8 cellular contexts compared by ENCODE assay signal in genomic region chr6:75272145-75272840, GRCh38. TPM values are rescaled to one million over a fixed set of nuclear protein-coding genes. Genes with fewer than 3 reads are reported as not detected.
DNase-seq lines count a peak whose midpoint lies in the region; TF ChIP-seq lines count a peak whose summit lies in the region.

No MANE protein-coding gene starts in this region.

- DNase-seq in activated naive CD4-positive, alpha-beta T cell treated with anti-CD3 and anti-CD28 coated beads, Interleukin-2, amount 10 ng/mL, durations not matched to agents 7 days and 5 days: no peak
- no peak for DNase-seq in activated naive CD4-positive, alpha-beta T cell treated with Interleukin-2 at 50 U/mL for 16 hours
- DNase-seq in WERI-Rb-1 (peak; percentile 40), foreskin fibroblast (peak; percentile 58 to 64), thyroid gland (peak in 1 of 2 donors; percentile 24), Ammon's horn (ENCODE audit: low spot score) (no peak), mesendoderm (no peak), dorsolateral prefrontal cortex (no peak)

- H3K27me3 ChIP-seq in WERI-Rb-1 (ENCODE audit: insufficient read depth, low read depth, severe bottlenecking) (no peaks in the 10 kb centered on the region), thyroid gland (no peaks in the 10 kb centered on the region), mesendoderm (ENCODE audit: insufficient read depth, low read length, poor library complexity) (no peaks in the 10 kb centered on the region), dorsolateral prefrontal cortex (no peaks in the 10 kb centered on the region)

- no peak overlapping the region for H2AK5ac ChIP-seq in mesendoderm (ENCODE audit: low read length)

- H4K8ac ChIP-seq in mesendoderm (ENCODE audit: low read depth, low read length): no peak overlapping the region

- no peak for TF ChIP-seq POLR2A in thyroid gland (IDR thresholded peaks at IDR 0.05)

- peak overlapping the region; percentile 45 for H3K27ac Mint-ChIP-seq in activated naive CD4-positive, alpha-beta T cell treated with anti-CD3 and anti-CD28 coated beads, Interleukin-2, amount 10 ng/mL, durations not matched to agents 7 days and 5 days

- no peak overlapping the region for H3K4ac ChIP-seq in mesendoderm (ENCODE audit: low read depth, low read length)

- intact Hi-C loops in thyroid gland (cut with DNase I): no loop called here
- intact Hi-C loops in dorsolateral prefrontal cortex (cut with DNase I): no loop called here

- no peak overlapping the region for H3K23ac ChIP-seq in mesendoderm (ENCODE audit: low read length)

- WGBS in thyroid gland, 2 donors: 90 to 92% methylated on average over 5 of the region's 5 CpGs
- WGBS in mesendoderm (ENCODE audit: extremely low coverage, insufficient coverage, low lambda C conversion rate): no CpG with 5 or more reads among the region's 5 CpGs

- H3K79me2 ChIP-seq in mesendoderm (ENCODE audit: control insufficient read depth, insufficient read depth, low read length): peaks cover 26% of the 10 kb centered on the region

- H3K4me3 ChIP-seq in WERI-Rb-1 (ENCODE audit: low read depth, low read length) (no peak overlapping the region), foreskin fibroblast (ENCODE audit: low read depth in 1 of 2, low read length in 2 of 2) (no peak overlapping the region), thyroid gland (replicated peaks in 1 of 3) (no peak overlapping the region), mesendoderm (ENCODE audit: low read length) (no peak overlapping the region), dorsolateral prefrontal cortex (no peak overlapping the region)

- CTCF ChIA-PET in activated naive CD4-positive, alpha-beta T cell treated with anti-CD3 and anti-CD28 coated beads, Interleukin-2, amount 10 ng/mL, durations not matched to agents 7 days and 5 days (lab: Charles Lee): interaction anchor here (1.0 to 1.3 kb wide), 2 partner anchors 28 to 66 kb away, joined by 3 read pairs; no protein-coding TSS in a partner anchor

- peaks cover 13% of the 10 kb centered on the region for H3K9me3 Mint-ChIP-seq in activated naive CD4-positive, alpha-beta T cell treated with anti-CD3 and anti-CD28 coated beads, Interleukin-2, amount 10 ng/mL, durations not matched to agents 7 days and 5 days

- H3K36me3 ChIP-seq in WERI-Rb-1 (peaks cover 35% of the 10 kb centered on the region), thyroid gland (no peaks in the 10 kb centered on the region), mesendoderm (ENCODE audit: control insufficient read depth, insufficient read depth, low read length) (no peaks in the 10 kb centered on the region)

- H3K27ac ChIP-seq in WERI-Rb-1 (peak overlapping the region; percentile 43), thyroid gland (peak overlapping the region in 2 of 3 donors; percentile 3 to 12), mesendoderm (ENCODE audit: low read depth, low read length) (no peak overlapping the region), dorsolateral prefrontal cortex (peak overlapping the region in 5 of 59 donors; percentile 17 to 60 (median 45))

- peaks cover 47% of the 10 kb centered on the region for H3K4me1 Mint-ChIP-seq in activated naive CD4-positive, alpha-beta T cell treated with anti-CD3 and anti-CD28 coated beads, Interleukin-2, amount 10 ng/mL, durations not matched to agents 7 days and 5 days

- H3K4me3 Mint-ChIP-seq in activated naive CD4-positive, alpha-beta T cell treated with anti-CD3 and anti-CD28 coated beads, Interleukin-2, amount 10 ng/mL, durations not matched to agents 7 days and 5 days: no peak overlapping the region

- H3K9ac ChIP-seq in mesendoderm (ENCODE audit: low read length): no peak overlapping the region

- no peak overlapping the region for H2BK120ac ChIP-seq in mesendoderm (ENCODE audit: low read depth, low read length)

- peaks cover 9 to 35% of the 10 kb centered on the region in 2 donors for H3K4me1 ChIP-seq in thyroid gland
- no peaks in the 10 kb centered on the region for H3K4me1 ChIP-seq in mesendoderm (ENCODE audit: control insufficient read depth, low read depth, low read length)

- no peak overlapping the region for H3K56ac ChIP-seq in mesendoderm (ENCODE audit: low read length)

- no peaks in the 10 kb centered on the region for H3K27me3 Mint-ChIP-seq in activated naive CD4-positive, alpha-beta T cell treated with anti-CD3 and anti-CD28 coated beads, Interleukin-2, amount 10 ng/mL, durations not matched to agents 7 days and 5 days

- no peak overlapping the region for H3K18ac ChIP-seq in mesendoderm (ENCODE audit: low read length)

- H2BK5ac ChIP-seq in mesendoderm (ENCODE audit: low read length): no peak overlapping the region

- H4K5ac ChIP-seq in mesendoderm (ENCODE audit: low read length): no peak overlapping the region

- H3K36me3 Mint-ChIP-seq in activated naive CD4-positive, alpha-beta T cell treated with anti-CD3 and anti-CD28 coated beads, Interleukin-2, amount 10 ng/mL, durations not matched to agents 7 days and 5 days: peaks cover 60% of the 10 kb centered on the region

- H3K79me1 ChIP-seq in mesendoderm (ENCODE audit: low read length): peaks cover 7% of the 10 kb centered on the region

- H3K4me2 ChIP-seq in mesendoderm (ENCODE audit: low read length): no peak overlapping the region

- TF ChIP-seq CTCF in WERI-Rb-1 (IDR thresholded peaks at IDR 0.05; ENCODE audit: low read depth, low read length) (no peak), foreskin fibroblast (IDR thresholded peaks at IDR 0.05; ENCODE audit: low read depth, low read length) (no peak), thyroid gland (IDR thresholded peaks at IDR 0.05) (no peak), dorsolateral prefrontal cortex (IDR thresholded peaks at IDR 0.05 in 54 of 56, conservative IDR thresholded peaks at IDR 0.05 in 2 of 56; ENCODE audit: low read depth in 1 of 56, partially characterized antibody in 56 of 56) (no peak)

- H2BK15ac ChIP-seq in mesendoderm (replicated peaks; ENCODE audit: low read depth): no peak overlapping the region

- H3K9me3 ChIP-seq in WERI-Rb-1 (ENCODE audit: severe bottlenecking) (no peaks in the 10 kb centered on the region), thyroid gland (no peaks in the 10 kb centered on the region)

RNA-seq across cellular contexts. Expression of gene TMEM30A, which starts 12.3 kb away (rescaled TPM):
- 100 to 1,000 TPM in 2 of 4 donors, 10 to 100 TPM in 2; 82.0 to 142 (median 103) TPM for total RNA-seq in thyroid gland
- 28.7 TPM for polyA plus RNA-seq in mesendoderm (2013, experiment 1 of 2)
- polyA plus RNA-seq in mesendoderm (2013, experiment 2 of 2): 27.8 TPM
- 100 to 1,000 TPM; 110 to 237 (median 190) TPM for total RNA-seq in dorsolateral prefrontal cortex

RNA-seq across cellular contexts. Expression of gene COX7A2, which starts 28.7 kb away (rescaled TPM):
- total RNA-seq in thyroid gland (100 to 1,000 TPM; 136 to 578 (median 341) TPM), dorsolateral prefrontal cortex (100 to 1,000 TPM; 186 to 540 (median 369) TPM)
- 938 TPM for polyA plus RNA-seq in mesendoderm (2013, experiment 1 of 2)
- 911 TPM for polyA plus RNA-seq in mesendoderm (2013, experiment 2 of 2)

Comparison
In these comparisons a context has a peak if more than half of its experiments do, and no peak if none do; other contexts are left out.
1. DNase-seq: peak in WERI-Rb-1 (single experiment) and foreskin fibroblast (2 of 2); none in activated naive CD4-positive, alpha-beta T cell treated with anti-CD3 and anti-CD28 coated beads, Interleukin-2, amount 10 ng/mL, durations not matched to agents 7 days and 5 days (single experiment), activated naive CD4-positive, alpha-beta T cell treated with Interleukin-2 at 50 U/mL for 16 hours (single experiment), Ammon's horn (single experiment), mesendoderm (single experiment) and dorsolateral prefrontal cortex (0 of 10).